Comparison of ENCODE assay signal across 16 cellular contexts in the genomic region with DNA sequence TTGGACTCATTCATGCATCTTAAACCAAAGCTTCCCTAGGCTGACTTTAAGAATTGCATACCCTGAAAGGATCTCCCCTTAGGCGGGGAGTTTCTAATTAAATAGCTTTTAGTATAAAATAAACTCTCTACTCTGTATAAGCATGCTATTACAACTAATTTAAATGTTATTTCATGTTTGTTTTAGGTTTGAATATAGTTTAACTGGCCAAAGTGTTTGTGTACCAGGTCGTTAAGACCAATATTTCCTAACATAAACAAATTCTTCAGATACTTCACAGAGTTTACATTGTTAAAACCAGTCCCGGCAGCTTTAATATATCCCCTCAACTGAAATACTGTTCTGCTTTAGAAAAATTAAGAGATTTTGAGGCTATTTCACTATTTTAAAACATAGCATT. TPM values are rescaled to one million over a fixed set of nuclear protein-coding genes. Genes with fewer than 3 reads are reported as not detected.
DNase-seq lines count a peak whose midpoint lies in the region; ATAC-seq, FAIRE-seq and TF ChIP-seq lines count a peak whose summit lies in the region.
"Had no signal": no experiment of that assay in that cellular context is flagged by ENCODE, and none has a peak within 500 bp of the region (broad histone marks: within the 10 kb centered on the region; RNA-seq: fewer than 3 reads in every experiment).

No MANE protein-coding gene starts in this region.

- H3K27ac Mint-ChIP-seq in neural crest cell (ENCODE audit: unreplicated experiment), result no peak overlapping the region

- H3K27ac ChIP-seq in 22Rv1 (peak overlapping the region; percentile 24), HUES64 (ENCODE audit: low read depth, low read length) (no peak overlapping the region)
- H3K27ac ChIP-seq: A549, ascending aorta, dorsolateral prefrontal cortex, psoas muscle had no signal

- peaks cover 76% of the 10 kb centered on the region for H3K4me1 Mint-ChIP-seq in neural crest cell

- peak overlapping the region; percentile 92 for H3K4me3 ChIP-seq in HUES64 (ENCODE audit: low read length)
- H3K4me3 ChIP-seq: A549 had no signal

- no peaks in the 10 kb centered on the region; the same call in 1 of the 2 replicates for H3K36me3 ChIP-seq in HUES64 (ENCODE audit: insufficient read depth, low read length)
- H3K36me3 ChIP-seq: ascending aorta, tibial nerve had no signal

- peaks cover 3% of the 10 kb centered on the region for H3K36me3 Mint-ChIP-seq in neural crest cell (ENCODE audit: low read depth)

- H3K27me3 Mint-ChIP-seq in neural crest cell (ENCODE audit: low read depth), result no peaks in the 10 kb centered on the region

- H3K9me3 ChIP-seq in HUES64 (ENCODE audit: insufficient read depth, low read depth, low read length), result no peaks in the 10 kb centered on the region
- H3K9me3 ChIP-seq: A549, ascending aorta, psoas muscle, tibial nerve had no signal

- peak; percentile 33 for FAIRE-seq in endometrium (lab: Jason Lieb, UNC)
- FAIRE-seq: A549 had no signal

- peak overlapping the region; percentile 96 for H3K4me3 Mint-ChIP-seq in neural crest cell

- H3K4me1 ChIP-seq in HUES64 (ENCODE audit: insufficient read depth, low read length), result peaks cover 66% of the 10 kb centered on the region
- H3K4me1 ChIP-seq: A549 had no signal

- no peak for ATAC-seq in GM19395 (IDR thresholded peaks at IDR 0.05; ENCODE audit: unreplicated experiment)
- ATAC-seq: A549, psoas muscle had no signal

- H3K27me3 ChIP-seq in HUES64 (ENCODE audit: insufficient read depth, low read length), result peaks cover 8% of the 10 kb centered on the region
- H3K27me3 ChIP-seq: ascending aorta, tibial nerve had no signal

- no peaks in the 10 kb centered on the region for H3K9me3 Mint-ChIP-seq in neural crest cell

- no peak for DNase-seq in neural crest cell (ENCODE audit: low read depth, low spot score)
- DNase-seq in NCI-H82 treated with DMSO at 0.1 percent for 48 hours (lab: John Stamatoyannopoulos, UW; ENCODE audit: unreplicated experiment), result no peak
- no peak for DNase-seq in central memory CD4-positive, alpha-beta T cell
- DNase-seq in C1 segment of cervical spinal cord (lab: John Stamatoyannopoulos, UW), result no peak
- DNase-seq: activated effector memory CD4-positive, alpha-beta T cell treated with anti-CD3 and anti-CD28 coated beads, Interleukin-2, amount 50 U/mL, for 16 hours; dorsolateral prefrontal cortex; GDM1; NCI-H510A; psoas muscle had no signal

- WGBS in HUES64, result 43% methylated on average over 1 of the region's 3 CpGs

- TF ChIP-seq CTCF in 22Rv1 (IDR thresholded peaks at IDR 0.05) (no peak), neural crest cell (conservative IDR thresholded peaks at IDR 0.05) (no peak)

- H3K9ac ChIP-seq in HUES64 (ENCODE audit: low read depth, low read length), result peak overlapping the region; percentile 84; the same call in 1 of the 2 replicates

RNA-seq across cellular contexts. Expression of a gene that starts 2.3 kb away (rescaled TPM):
- polyA plus RNA-seq in HUES64 (2013, experiment 1 of 2), result 20.6 TPM
- polyA plus RNA-seq in HUES64 (2013, experiment 2 of 2), result 24.7 TPM
- 136 and 141 TPM in 2 replicates for total RNA-seq in neural crest cell
